Comparison of ENCODE assay signal across 1 cellular context in the genomic region with DNA sequence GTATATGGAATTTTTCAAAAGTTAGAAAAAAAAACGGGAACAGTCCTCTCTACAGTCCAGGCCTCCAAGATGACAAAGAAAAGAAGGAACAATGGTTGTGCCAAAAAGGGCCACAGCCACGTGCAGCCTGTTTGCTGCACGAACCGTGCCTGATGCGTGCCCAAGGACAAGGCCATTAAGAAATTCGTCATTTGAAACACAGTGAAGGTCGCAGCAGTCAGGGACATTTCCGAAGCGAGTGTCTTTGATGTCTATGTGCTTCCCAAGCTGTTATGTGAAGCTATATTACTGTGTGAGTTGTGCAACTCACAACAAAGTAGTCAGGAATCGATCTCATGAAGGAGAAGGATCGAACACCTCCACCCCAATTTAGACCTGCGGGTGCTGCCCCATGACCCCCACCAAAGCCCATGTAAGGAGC.
TF ChIP-seq lines count a peak whose summit lies in the region.

No MANE protein-coding gene starts in this region.

TF ChIP-seq in HepG2, 621 proteins besides CTCF, POLR2A, EP300 and RAD21 (continued from another document and continues in another):
- TF ChIP-seq, protein P1, sequence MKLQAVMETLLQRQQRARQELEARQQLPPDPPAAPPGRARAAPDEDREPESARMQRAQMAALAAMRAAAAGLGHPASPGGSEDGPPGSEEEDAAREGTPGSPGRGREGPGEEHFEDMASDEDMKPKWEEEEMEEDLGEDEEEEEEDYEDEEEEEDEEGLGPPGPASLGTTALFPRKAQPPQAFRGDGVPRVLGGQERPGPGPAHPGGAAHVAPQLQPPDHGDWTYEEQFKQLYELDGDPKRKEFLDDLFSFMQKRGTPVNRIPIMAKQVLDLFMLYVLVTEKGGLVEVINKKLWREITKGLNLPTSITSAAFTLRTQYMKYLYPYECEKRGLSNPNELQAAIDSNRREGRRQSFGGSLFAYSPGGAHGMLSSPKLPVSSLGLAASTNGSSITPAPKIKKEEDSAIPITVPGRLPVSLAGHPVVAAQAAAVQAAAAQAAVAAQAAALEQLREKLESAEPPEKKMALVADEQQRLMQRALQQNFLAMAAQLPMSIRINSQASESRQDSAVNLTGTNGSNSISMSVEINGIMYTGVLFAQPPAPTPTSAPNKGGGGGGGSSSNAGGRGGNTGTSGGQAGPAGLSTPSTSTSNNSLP (IDR thresholded peaks at IDR 0.05; ENCODE audit: low read depth, low read length), result peak; percentile 24; the same call in 1 of the 2 replicates
- TF ChIP-seq PHB2 (IDR thresholded peaks at IDR 0.05; ENCODE audit: partially characterized antibody), result no peak
- no peak for TF ChIP-seq ATF7-NPFF (CRISPR knock-in tag; IDR thresholded peaks at IDR 0.05; ENCODE audit: low read depth)
- TF ChIP-seq ELF1 (CRISPR knock-in tag; IDR thresholded peaks at IDR 0.05), result no peak
- TF ChIP-seq, protein P2, sequence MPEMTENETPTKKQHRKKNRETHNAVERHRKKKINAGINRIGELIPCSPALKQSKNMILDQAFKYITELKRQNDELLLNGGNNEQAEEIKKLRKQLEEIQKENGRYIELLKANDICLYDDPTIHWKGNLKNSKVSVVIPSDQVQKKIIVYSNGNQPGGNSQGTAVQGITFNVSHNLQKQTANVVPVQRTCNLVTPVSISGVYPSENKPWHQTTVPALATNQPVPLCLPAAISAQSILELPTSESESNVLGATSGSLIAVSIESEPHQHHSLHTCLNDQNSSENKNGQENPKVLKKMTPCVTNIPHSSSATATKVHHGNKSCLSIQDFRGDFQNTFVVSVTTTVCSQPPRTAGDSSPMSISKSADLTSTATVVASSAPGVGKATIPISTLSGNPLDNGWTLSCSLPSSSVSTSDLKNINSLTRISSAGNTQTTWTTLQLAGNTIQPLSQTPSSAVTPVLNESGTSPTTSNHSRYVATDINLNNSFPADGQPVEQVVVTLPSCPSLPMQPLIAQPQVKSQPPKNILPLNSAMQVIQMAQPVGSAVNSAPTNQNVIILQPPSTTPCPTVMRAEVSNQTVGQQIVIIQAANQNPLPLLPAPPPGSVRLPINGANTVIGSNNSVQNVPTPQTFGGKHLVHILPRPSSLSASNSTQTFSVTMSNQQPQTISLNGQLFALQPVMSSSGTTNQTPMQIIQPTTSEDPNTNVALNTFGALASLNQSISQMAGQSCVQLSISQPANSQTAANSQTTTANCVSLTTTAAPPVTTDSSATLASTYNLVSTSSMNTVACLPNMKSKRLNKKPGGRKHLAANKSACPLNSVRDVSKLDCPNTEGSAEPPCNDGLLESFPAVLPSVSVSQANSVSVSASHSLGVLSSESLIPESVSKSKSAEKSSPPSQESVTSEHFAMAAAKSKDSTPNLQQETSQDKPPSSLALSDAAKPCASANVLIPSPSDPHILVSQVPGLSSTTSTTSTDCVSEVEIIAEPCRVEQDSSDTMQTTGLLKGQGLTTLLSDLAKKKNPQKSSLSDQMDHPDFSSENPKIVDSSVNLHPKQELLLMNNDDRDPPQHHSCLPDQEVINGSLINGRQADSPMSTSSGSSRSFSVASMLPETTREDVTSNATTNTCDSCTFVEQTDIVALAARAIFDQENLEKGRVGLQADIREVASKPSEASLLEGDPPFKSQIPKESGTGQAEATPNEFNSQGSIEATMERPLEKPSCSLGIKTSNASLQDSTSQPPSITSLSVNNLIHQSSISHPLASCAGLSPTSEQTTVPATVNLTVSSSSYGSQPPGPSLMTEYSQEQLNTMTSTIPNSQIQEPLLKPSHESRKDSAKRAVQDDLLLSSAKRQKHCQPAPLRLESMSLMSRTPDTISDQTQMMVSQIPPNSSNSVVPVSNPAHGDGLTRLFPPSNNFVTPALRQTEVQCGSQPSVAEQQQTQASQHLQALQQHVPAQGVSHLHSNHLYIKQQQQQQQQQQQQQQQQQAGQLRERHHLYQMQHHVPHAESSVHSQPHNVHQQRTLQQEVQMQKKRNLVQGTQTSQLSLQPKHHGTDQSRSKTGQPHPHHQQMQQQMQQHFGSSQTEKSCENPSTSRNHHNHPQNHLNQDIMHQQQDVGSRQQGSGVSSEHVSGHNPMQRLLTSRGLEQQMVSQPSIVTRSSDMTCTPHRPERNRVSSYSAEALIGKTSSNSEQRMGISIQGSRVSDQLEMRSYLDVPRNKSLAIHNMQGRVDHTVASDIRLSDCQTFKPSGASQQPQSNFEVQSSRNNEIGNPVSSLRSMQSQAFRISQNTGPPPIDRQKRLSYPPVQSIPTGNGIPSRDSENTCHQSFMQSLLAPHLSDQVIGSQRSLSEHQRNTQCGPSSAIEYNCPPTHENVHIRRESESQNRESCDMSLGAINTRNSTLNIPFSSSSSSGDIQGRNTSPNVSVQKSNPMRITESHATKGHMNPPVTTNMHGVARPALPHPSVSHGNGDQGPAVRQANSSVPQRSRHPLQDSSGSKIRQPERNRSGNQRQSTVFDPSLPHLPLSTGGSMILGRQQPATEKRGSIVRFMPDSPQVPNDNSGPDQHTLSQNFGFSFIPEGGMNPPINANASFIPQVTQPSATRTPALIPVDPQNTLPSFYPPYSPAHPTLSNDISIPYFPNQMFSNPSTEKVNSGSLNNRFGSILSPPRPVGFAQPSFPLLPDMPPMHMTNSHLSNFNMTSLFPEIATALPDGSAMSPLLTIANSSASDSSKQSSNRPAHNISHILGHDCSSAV (CRISPR knock-in tag; IDR thresholded peaks at IDR 0.05; ENCODE audit: borderline replicate concordance), result no peak
- peak; percentile 60; the same call in 1 of the 2 replicates for TF ChIP-seq YEATS4 (CRISPR knock-in tag; IDR thresholded peaks at IDR 0.05; ENCODE audit: borderline replicate concordance)
- no peak; the same call in 1 of the 2 replicates for TF ChIP-seq CBFB (CRISPR knock-in tag; IDR thresholded peaks at IDR 0.05)
- no peak for TF ChIP-seq ISX (CRISPR knock-in tag; conservative IDR thresholded peaks at IDR 0.05)
- peak; percentile 37; the same call in 1 of the 2 replicates for TF ChIP-seq ZFY (CRISPR knock-in tag; IDR thresholded peaks at IDR 0.05)
- TF ChIP-seq NR2F2 (IDR thresholded peaks at IDR 0.05; ENCODE audit: borderline replicate concordance, low read depth), result peak; percentile 59; the same call in 1 of the 2 replicates
- TF ChIP-seq, protein P3, sequence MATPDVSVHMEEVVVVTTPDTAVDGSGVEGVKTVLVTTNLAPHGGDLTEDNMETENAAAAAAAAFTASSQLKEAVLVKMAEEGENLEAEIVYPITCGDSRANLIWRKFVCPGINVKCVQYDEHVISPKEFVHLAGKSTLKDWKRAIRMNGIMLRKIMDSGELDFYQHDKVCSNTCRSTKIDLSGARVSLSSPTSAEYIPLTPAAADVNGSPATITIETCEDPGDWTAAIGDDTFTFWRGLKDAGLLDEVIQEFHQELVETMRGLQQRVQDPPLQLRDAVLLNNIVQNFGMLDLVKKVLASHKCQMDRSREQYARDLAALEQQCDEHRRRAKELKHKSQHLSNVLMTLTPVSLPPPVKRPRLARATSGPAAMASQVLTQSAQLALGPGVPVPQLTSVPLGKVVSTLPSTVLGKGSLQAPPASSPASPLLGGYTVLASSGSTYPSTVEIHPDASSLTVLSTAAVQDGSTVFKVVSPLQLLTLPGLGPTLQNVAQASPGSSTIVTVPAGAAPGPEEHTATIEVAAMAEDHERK (CRISPR knock-in tag; IDR thresholded peaks at IDR 0.05; ENCODE audit: low read depth), result no peak
- no peak for TF ChIP-seq ZNF235 (CRISPR knock-in tag; IDR thresholded peaks at IDR 0.05; ENCODE audit: borderline replicate concordance)
- TF ChIP-seq ZNF550 (CRISPR knock-in tag; IDR thresholded peaks at IDR 0.05; ENCODE audit: borderline replicate concordance), result no peak
- TF ChIP-seq, protein P4, sequence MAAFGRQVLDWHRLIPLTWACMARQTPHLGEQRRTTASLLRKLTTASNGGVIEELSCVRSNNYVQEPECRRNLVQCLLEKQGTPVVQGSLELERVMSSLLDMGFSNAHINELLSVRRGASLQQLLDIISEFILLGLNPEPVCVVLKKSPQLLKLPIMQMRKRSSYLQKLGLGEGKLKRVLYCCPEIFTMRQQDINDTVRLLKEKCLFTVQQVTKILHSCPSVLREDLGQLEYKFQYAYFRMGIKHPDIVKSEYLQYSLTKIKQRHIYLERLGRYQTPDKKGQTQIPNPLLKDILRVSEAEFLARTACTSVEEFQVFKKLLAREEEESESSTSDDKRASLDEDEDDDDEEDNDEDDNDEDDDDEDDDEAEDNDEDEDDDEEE (CRISPR knock-in tag; IDR thresholded peaks at IDR 0.05), result no peak
- TF ChIP-seq SKI (IDR thresholded peaks at IDR 0.05; ENCODE audit: partially characterized antibody), result peak; percentile 49
- no peak for TF ChIP-seq MBNL3 (CRISPR knock-in tag; conservative IDR thresholded peaks at IDR 0.05)
- TF ChIP-seq ZNF557 (CRISPR knock-in tag; IDR thresholded peaks at IDR 0.05), result no peak
- TF ChIP-seq, protein P5, sequence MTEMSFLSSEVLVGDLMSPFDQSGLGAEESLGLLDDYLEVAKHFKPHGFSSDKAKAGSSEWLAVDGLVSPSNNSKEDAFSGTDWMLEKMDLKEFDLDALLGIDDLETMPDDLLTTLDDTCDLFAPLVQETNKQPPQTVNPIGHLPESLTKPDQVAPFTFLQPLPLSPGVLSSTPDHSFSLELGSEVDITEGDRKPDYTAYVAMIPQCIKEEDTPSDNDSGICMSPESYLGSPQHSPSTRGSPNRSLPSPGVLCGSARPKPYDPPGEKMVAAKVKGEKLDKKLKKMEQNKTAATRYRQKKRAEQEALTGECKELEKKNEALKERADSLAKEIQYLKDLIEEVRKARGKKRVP (CRISPR knock-in tag; IDR thresholded peaks at IDR 0.05), result no peak
- TF ChIP-seq ZZZ3 (CRISPR knock-in tag; IDR thresholded peaks at IDR 0.05; ENCODE audit: borderline replicate concordance), result no peak
- TF ChIP-seq ZNF782 (CRISPR knock-in tag; IDR thresholded peaks at IDR 0.05; ENCODE audit: borderline replicate concordance), result no peak
- peak; percentile 32; the same call in 1 of the 2 replicates for TF ChIP-seq ZNF292 (CRISPR knock-in tag; IDR thresholded peaks at IDR 0.05; ENCODE audit: borderline replicate concordance, low read depth)
- TF ChIP-seq TSC22D2 (CRISPR knock-in tag; IDR thresholded peaks at IDR 0.05; ENCODE audit: borderline replicate concordance), result no peak
- no peak for TF ChIP-seq MTF1 (CRISPR knock-in tag; IDR thresholded peaks at IDR 0.05)
- TF ChIP-seq SMARCC2 (IDR thresholded peaks at IDR 0.05), result no peak
- no peak for TF ChIP-seq MAFF (IDR thresholded peaks at IDR 0.05; ENCODE audit: low read depth, low read length)
- TF ChIP-seq NFIB (CRISPR knock-in tag; IDR thresholded peaks at IDR 0.05; ENCODE audit: borderline replicate concordance), result no peak
- TF ChIP-seq, protein P6, sequence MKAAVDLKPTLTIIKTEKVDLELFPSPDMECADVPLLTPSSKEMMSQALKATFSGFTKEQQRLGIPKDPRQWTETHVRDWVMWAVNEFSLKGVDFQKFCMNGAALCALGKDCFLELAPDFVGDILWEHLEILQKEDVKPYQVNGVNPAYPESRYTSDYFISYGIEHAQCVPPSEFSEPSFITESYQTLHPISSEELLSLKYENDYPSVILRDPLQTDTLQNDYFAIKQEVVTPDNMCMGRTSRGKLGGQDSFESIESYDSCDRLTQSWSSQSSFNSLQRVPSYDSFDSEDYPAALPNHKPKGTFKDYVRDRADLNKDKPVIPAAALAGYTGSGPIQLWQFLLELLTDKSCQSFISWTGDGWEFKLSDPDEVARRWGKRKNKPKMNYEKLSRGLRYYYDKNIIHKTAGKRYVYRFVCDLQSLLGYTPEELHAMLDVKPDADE (CRISPR knock-in tag; IDR thresholded peaks at IDR 0.05), result no peak
- no peak for TF ChIP-seq HNRNPLL (IDR thresholded peaks at IDR 0.05; ENCODE audit: low read depth, low read length, poor library complexity, severe bottlenecking)
- peak; percentile 62; the same call in 1 of the 2 replicates for TF ChIP-seq ZMYM4 (CRISPR knock-in tag; IDR thresholded peaks at IDR 0.05)
- TF ChIP-seq ZNF350 (CRISPR knock-in tag; IDR thresholded peaks at IDR 0.05; ENCODE audit: borderline replicate concordance, low read depth), result peak; percentile 45; the same call in 1 of the 2 replicates
- TF ChIP-seq, protein P7, sequence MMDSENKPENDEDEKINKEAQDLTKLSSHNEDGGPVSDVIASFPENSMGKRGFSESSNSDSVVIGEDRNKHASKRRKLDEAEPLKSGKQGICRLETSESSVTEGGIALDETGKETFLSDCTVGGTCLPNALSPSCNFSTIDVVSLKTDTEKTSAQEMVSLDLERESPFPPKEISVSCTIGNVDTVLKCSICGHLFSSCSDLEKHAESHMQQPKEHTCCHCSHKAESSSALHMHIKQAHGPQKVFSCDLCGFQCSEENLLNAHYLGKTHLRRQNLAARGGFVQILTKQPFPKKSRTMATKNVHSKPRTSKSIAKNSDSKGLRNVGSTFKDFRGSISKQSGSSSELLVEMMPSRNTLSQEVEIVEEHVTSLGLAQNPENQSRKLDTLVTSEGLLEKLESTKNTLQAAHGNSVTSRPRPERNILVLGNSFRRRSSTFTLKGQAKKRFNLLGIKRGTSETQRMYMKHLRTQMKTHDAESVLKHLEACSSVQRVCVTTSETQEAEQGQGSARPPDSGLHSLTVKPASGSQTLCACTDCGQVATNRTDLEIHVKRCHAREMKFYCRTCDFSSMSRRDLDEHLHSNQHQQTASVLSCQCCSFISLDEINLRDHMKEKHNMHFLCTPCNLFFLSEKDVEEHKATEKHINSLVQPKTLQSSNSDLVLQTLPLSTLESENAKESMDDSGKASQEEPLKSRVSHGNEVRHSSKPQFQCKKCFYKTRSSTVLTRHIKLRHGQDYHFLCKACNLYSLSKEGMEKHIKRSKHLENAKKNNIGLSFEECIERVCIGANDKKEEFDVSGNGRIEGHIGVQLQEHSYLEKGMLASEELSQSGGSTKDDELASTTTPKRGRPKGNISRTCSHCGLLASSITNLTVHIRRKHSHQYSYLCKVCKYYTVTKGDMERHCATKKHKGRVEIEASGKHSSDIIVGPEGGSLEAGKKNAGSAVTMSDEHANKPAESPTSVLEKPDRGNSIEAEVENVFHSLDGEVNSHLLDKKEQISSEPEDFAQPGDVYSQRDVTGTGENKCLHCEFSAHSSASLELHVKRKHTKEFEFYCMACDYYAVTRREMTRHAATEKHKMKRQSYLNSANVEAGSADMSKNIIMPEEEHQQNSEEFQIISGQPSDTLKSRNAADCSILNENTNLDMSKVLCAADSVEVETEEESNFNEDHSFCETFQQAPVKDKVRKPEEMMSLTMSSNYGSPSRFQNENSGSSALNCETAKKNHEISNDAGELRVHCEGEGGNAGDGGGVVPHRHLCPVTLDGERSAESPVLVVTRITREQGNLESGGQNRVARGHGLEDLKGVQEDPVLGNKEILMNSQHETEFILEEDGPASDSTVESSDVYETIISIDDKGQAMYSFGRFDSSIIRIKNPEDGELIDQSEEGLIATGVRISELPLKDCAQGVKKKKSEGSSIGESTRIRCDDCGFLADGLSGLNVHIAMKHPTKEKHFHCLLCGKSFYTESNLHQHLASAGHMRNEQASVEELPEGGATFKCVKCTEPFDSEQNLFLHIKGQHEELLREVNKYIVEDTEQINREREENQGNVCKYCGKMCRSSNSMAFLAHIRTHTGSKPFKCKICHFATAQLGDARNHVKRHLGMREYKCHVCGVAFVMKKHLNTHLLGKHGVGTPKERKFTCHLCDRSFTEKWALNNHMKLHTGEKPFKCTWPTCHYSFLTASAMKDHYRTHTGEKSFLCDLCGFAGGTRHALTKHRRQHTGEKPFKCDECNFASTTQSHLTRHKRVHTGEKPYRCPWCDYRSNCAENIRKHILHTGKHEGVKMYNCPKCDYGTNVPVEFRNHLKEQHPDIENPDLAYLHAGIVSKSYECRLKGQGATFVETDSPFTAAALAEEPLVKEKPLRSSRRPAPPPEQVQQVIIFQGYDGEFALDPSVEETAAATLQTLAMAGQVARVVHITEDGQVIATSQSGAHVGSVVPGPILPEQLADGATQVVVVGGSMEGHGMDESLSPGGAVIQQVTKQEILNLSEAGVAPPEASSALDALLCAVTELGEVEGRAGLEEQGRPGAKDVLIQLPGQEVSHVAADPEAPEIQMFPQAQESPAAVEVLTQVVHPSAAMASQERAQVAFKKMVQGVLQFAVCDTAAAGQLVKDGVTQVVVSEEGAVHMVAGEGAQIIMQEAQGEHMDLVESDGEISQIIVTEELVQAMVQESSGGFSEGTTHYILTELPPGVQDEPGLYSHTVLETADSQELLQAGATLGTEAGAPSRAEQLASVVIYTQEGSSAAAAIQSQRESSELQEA (CRISPR knock-in tag; IDR thresholded peaks at IDR 0.05; ENCODE audit: not compliant biosample characterization), result no peak
- TF ChIP-seq ATM (IDR thresholded peaks at IDR 0.05; ENCODE audit: borderline replicate concordance), result no peak
